18 cellular contexts compared by ENCODE assay signal in the genomic region with DNA sequence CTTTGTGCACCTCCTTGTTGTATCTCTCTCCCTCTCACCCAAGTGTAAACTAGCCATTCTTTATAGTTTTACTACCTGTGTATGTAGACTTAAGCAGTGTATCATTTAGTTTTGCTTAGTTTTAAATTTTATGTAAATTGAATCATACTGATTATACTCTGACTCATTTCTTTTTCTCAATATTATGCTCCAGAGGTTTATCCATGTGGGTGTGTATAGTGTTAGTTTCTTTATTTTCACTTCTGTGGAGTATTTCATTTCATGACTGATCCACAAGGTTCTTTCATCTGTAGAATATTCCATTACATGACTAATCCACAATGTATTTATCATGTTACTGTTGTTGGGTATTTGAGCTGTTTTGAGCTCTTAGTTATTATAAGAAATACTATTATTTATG.
DNase-seq lines count a peak whose midpoint lies in the region; ATAC-seq and TF ChIP-seq lines count a peak whose summit lies in the region.
"Had no signal": no experiment of that assay in that cellular context is flagged by ENCODE, and none has a peak within 500 bp of the region (broad histone marks: within the 10 kb centered on the region; RNA-seq: fewer than 3 reads in every experiment).

No MANE protein-coding gene starts in this region.

- peak; percentile 43 to 93 for ATAC-seq in activated naive CD4-positive, alpha-beta T cell treated with anti-CD3 and anti-CD28 coated beads, Interleukin-2, amount 50 U/mL, for 72 hours
- ATAC-seq in activated T-helper 17 cell treated with anti-CD3 and anti-CD28 coated beads, Interleukin-2, amount 50 U/mL, for 72 hours (replicated peaks), result peak; percentile 88
- no peak for ATAC-seq in HG03196 (IDR thresholded peaks at IDR 0.05; ENCODE audit: unreplicated experiment)
- ATAC-seq: Right ventricle myocardium inferior had no signal

- H3K27me3 ChIP-seq in H7 (ENCODE audit: control insufficient read depth, insufficient read depth, low read length) (no peaks in the 10 kb centered on the region), neural progenitor cell (no peaks in the 10 kb centered on the region)

- no peaks in the 10 kb centered on the region for H3K4me1 Mint-ChIP-seq in activated T-helper 17 cell treated with anti-CD3 and anti-CD28 coated beads, Interleukin-2, amount 50 U/mL, for 72 hours
- H3K4me1 Mint-ChIP-seq in neural progenitor cell, result no peaks in the 10 kb centered on the region
- H3K4me1 Mint-ChIP-seq: CD14-positive monocyte had no signal

- H3K79me2 ChIP-seq in neural progenitor cell (ENCODE audit: low read depth), result no peaks in the 10 kb centered on the region

- H3K9ac ChIP-seq in neural progenitor cell, result no peak overlapping the region

- H3K4me3 ChIP-seq in H7 (ENCODE audit: insufficient read depth, low read depth, low read length) (no peak overlapping the region), neural progenitor cell (no peak overlapping the region)
- H3K4me3 ChIP-seq: HAP-1 had no signal

- H3K4me1 ChIP-seq in neural progenitor cell, result no peaks in the 10 kb centered on the region
- H3K4me1 ChIP-seq: HAP-1 had no signal

- peak overlapping the region in 1 of 2 donors; percentile 46 for H3K27ac Mint-ChIP-seq in activated naive CD4-positive, alpha-beta T cell treated with anti-CD3 and anti-CD28 coated beads, Interleukin-2, amount 50 U/mL, for 72 hours
- H3K27ac Mint-ChIP-seq in activated T-helper 17 cell treated with anti-CD3 and anti-CD28 coated beads, Interleukin-2, amount 50 U/mL, for 72 hours, result peak overlapping the region; percentile 32
- no peak overlapping the region for H3K27ac Mint-ChIP-seq in neural progenitor cell
- H3K27ac Mint-ChIP-seq: CD14-positive monocyte had no signal

- H3K27me3 Mint-ChIP-seq in activated T-helper 17 cell treated with anti-CD3 and anti-CD28 coated beads, Interleukin-2, amount 50 U/mL, for 72 hours, result no peaks in the 10 kb centered on the region
- peaks cover 2% of the 10 kb centered on the region for H3K27me3 Mint-ChIP-seq in neural progenitor cell (ENCODE audit: insufficient read depth, low read depth)

- no peak overlapping the region for H2AFZ ChIP-seq in neural progenitor cell (replicated peaks)

- H3K4me2 ChIP-seq in neural progenitor cell, result no peak overlapping the region

- H3K4me3 Mint-ChIP-seq in activated T-helper 17 cell treated with anti-CD3 and anti-CD28 coated beads, Interleukin-2, amount 50 U/mL, for 72 hours, result no peak overlapping the region
- H3K4me3 Mint-ChIP-seq in neural progenitor cell, result no peak overlapping the region
- H3K4me3 Mint-ChIP-seq: CD14-positive monocyte had no signal

- peaks cover under 1% of the 10 kb centered on the region for H3F3A ChIP-seq in neural progenitor cell (ENCODE audit: low read depth)

- H3K9me3 ChIP-seq in neural progenitor cell (ENCODE audit: low read depth), result no peaks in the 10 kb centered on the region

- H3K27ac ChIP-seq in neural progenitor cell, result no peak overlapping the region

- H3K36me3 ChIP-seq in H7 (replicated peaks; ENCODE audit: control insufficient read depth, insufficient read depth, low read length) (no peaks in the 10 kb centered on the region), neural progenitor cell (peaks cover 3% of the 10 kb centered on the region)
- H3K36me3 ChIP-seq: HAP-1 had no signal

- DNase-seq in activated naive CD4-positive, alpha-beta T cell treated with anti-CD3 and anti-CD28 coated beads, Interleukin-2, amount 50 U/mL, for 72 hours (ENCODE audit: low spot score in 2 of 2), result no peak
- DNase-seq in activated naive CD4-positive, alpha-beta T cell (lab: John Stamatoyannopoulos, UW), result no peak
- DNase-seq in kidney tubule cell (ENCODE audit: low spot score), result peak; percentile 16
- no peak for DNase-seq in H7
- no peak for DNase-seq in neural progenitor cell (ENCODE audit: low spot score)
- DNase-seq: COR-L47; DMS153; NCI-H1048; NCI-H146; NCI-H2227 treated with DMSO at 0.1 percent for 48 hours; NCI-H526; NK-92 treated with Interleukin-12 subunit alpha and Interleukin-12 subunit beta, amount 100 ng/mL, for 24 hours; OCI-M1 had no signal

- peaks cover 0 to 10% of the 10 kb centered on the region in 2 donors for H3K36me3 Mint-ChIP-seq in activated naive CD4-positive, alpha-beta T cell treated with anti-CD3 and anti-CD28 coated beads, Interleukin-2, amount 50 U/mL, for 72 hours
- H3K36me3 Mint-ChIP-seq in activated T-helper 17 cell treated with anti-CD3 and anti-CD28 coated beads, Interleukin-2, amount 50 U/mL, for 72 hours (ENCODE audit: low read depth), result no peaks in the 10 kb centered on the region
- no peaks in the 10 kb centered on the region for H3K36me3 Mint-ChIP-seq in neural progenitor cell
- H3K36me3 Mint-ChIP-seq: CD14-positive monocyte had no signal

- no peak for TF ChIP-seq CTCF in neural progenitor cell (IDR thresholded peaks at IDR 0.05)

- peaks cover 0 to 8% of the 10 kb centered on the region in 2 donors for H3K9me3 Mint-ChIP-seq in activated naive CD4-positive, alpha-beta T cell treated with anti-CD3 and anti-CD28 coated beads, Interleukin-2, amount 50 U/mL, for 72 hours
- no peaks in the 10 kb centered on the region for H3K9me3 Mint-ChIP-seq in activated T-helper 17 cell treated with anti-CD3 and anti-CD28 coated beads, Interleukin-2, amount 50 U/mL, for 72 hours
- H3K9me3 Mint-ChIP-seq in neural progenitor cell, result peaks cover 5% of the 10 kb centered on the region

- no peaks in the 10 kb centered on the region for H4K20me1 ChIP-seq in neural progenitor cell (ENCODE audit: low read depth)
